In genomic region chr14:102348376-102348775, GRCh38 we compare ENCODE assay signal across 12 cellular contexts.
"Had no signal": no experiment of that assay in that cellular context is flagged by ENCODE, and none has a peak within 500 bp of the region (broad histone marks: within the 10 kb centered on the region; RNA-seq: fewer than 3 reads in every experiment).

No MANE protein-coding gene starts in this region.

- H3K27ac ChIP-seq: heart left ventricle, sigmoid colon, skin epidermis, testis, tibial nerve had no signal

- H3K27me3 ChIP-seq: heart left ventricle, sigmoid colon, testis, tibial nerve had no signal

- DNase-seq: erythroblast; heart left ventricle; hippocampal formation; mammary epithelial cell; naive thymus-derived CD4-positive, alpha-beta T cell; sigmoid colon; stimulated activated CD4-positive, alpha-beta T cell treated with anti-CD3 and anti-CD28 coated beads, Interleukin-2, amount 100 ng/mL, for 24 hours; stimulated activated CD4-positive, alpha-beta T cell treated with anti-CD3 and anti-CD28 coated beads, Interleukin-4, amount 100 ng/mL, for 4 hours; stimulated activated naive CD4-positive, alpha-beta T cell; testis had no signal

- ATAC-seq: naive thymus-derived CD4-positive, alpha-beta T cell had no signal
